ENCODE assay signal across 2 cellular contexts in genomic region chr22:42431401-42432019, GRCh38.
TF ChIP-seq lines count a peak whose summit lies in the region.

No MANE protein-coding gene starts in this region.

TF ChIP-seq in H1, 55 proteins besides CTCF, POLR2A, EP300 and RAD21:
- TF ChIP-seq SUZ12 (IDR thresholded peaks at IDR 0.05; ENCODE audit: low read length) (no peak), ZNF274 (IDR thresholded peaks at IDR 0.05; ENCODE audit: borderline replicate concordance, extremely low read depth, low read length) (no peak), RNF2 (IDR thresholded peaks at IDR 0.05; ENCODE audit: borderline replicate concordance, low read depth, low read length, missing control alignments, poor library complexity, severe bottlenecking) (no peak), TCF12 (IDR thresholded peaks at IDR 0.05; ENCODE audit: low read depth, low read length) (no peak), SP2 (IDR thresholded peaks at IDR 0.05; ENCODE audit: low read length) (no peak)

TF ChIP-seq in neural cell, 6 proteins besides CTCF, POLR2A, EP300 and RAD21:
- no peak for TF ChIP-seq TAF1 (IDR thresholded peaks at IDR 0.05; ENCODE audit: low read depth)
- TF ChIP-seq SMC3 (conservative IDR thresholded peaks at IDR 0.05; ENCODE audit: poor library complexity), result no peak
- TF ChIP-seq EZH2 (IDR thresholded peaks at IDR 0.05; ENCODE audit: borderline replicate concordance, insufficient read depth, low read length, poor library complexity, severe bottlenecking), result no peak
- TF ChIP-seq REST (IDR thresholded peaks at IDR 0.05; ENCODE audit: borderline replicate concordance), result no peak
- TF ChIP-seq POLR2AphosphoS5 (IDR thresholded peaks at IDR 0.05), result no peak
